Comparison of ENCODE assay signal across 10 cellular contexts in the genomic region with DNA sequence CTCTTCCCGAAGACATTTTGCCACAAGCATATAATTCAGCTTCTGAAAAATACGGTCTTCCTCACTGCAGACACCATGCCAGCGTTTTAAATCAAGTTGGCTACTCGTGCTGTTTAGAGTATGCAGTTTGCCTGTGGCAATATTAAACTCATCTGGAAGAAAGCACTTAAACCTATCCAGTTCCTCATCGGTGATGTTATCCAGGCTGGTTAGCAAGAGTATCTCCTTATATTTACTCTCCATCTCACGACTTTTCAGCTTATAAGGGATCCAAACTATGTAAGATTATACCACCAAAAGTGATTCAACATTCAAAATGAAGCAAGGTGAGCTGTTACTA. TPM values are rescaled to one million over a fixed set of nuclear protein-coding genes. Genes with fewer than 3 reads are reported as not detected.
DNase-seq lines count a peak whose midpoint lies in the region; ATAC-seq and TF ChIP-seq lines count a peak whose summit lies in the region.
"Had no signal": no experiment of that assay in that cellular context is flagged by ENCODE, and none has a peak within 500 bp of the region (broad histone marks: within the 10 kb centered on the region; RNA-seq: fewer than 3 reads in every experiment).

No MANE protein-coding gene starts in this region.

- H3K4me2 ChIP-seq in mammary epithelial cell (ENCODE audit: insufficient read depth, low read depth, low read length): peak overlapping the region; percentile 95

- dilution Hi-C loops in mammary epithelial cell (cut with HindIII; ENCODE audit: low sequenced_read_pairs): no loop called here

- CTCF ChIA-PET in mammary epithelial cell (lab: Charles Lee; ENCODE audit: low non-redundant PET): interaction anchor here (0.5 kb wide), 1 partner anchor 92 kb away, joined by 3 read pairs; no protein-coding TSS in a partner anchor

- H3K36me3 ChIP-seq in HUES48 (ENCODE audit: control insufficient read depth, insufficient read depth, low read length): no peaks in the 10 kb centered on the region
- no peaks in the 10 kb centered on the region for H3K36me3 ChIP-seq in mammary epithelial cell (ENCODE audit: insufficient read depth, low read length)

- H3K9ac ChIP-seq in HUES48 (ENCODE audit: low read depth, low read length) (peak overlapping the region; percentile 52), mammary epithelial cell (ENCODE audit: insufficient read depth, low read length) (peak overlapping the region; percentile 11)

- BruUV-seq in mammary epithelial cell (replicated peaks; lab: Mats Ljungman, UMichigan): TSS peak; percentile 83

- peaks cover 34% of the 10 kb centered on the region for H3K4me1 ChIP-seq in HUES48 (ENCODE audit: control insufficient read depth, insufficient read depth, low read length)
- peaks cover 27% of the 10 kb centered on the region for H3K4me1 ChIP-seq in mammary epithelial cell (ENCODE audit: insufficient read depth, low read length)

- intact Hi-C loops in mammary epithelial cell (cut with micrococcal nuclease): loop anchor here (1.0 kb wide), 2 partner anchors 9 to 72 kb away; a partner anchor contains a TSS

- in situ Hi-C loops in mammary epithelial cell (cut with MboI; ENCODE audit: low sequenced_read_pairs in 2 of 2): no loop called here

- H3K27ac ChIP-seq in HUES48 (ENCODE audit: low read depth, low read length): peak overlapping the region; percentile 98
- H3K27ac ChIP-seq in mammary epithelial cell (ENCODE audit: insufficient read depth, low read depth, low read length): peak overlapping the region; percentile 56
- H3K27ac ChIP-seq: HL-60 had no signal

- H2AFZ ChIP-seq in mammary epithelial cell (ENCODE audit: low read depth, low read length): peak overlapping the region; percentile 92

- 0% methylated on average over 6 of the region's 6 CpGs for WGBS in mammary epithelial cell (ENCODE audit: low coverage, missing lambda C conversion rate)

- no peaks in the 10 kb centered on the region for H4K20me1 ChIP-seq in mammary epithelial cell (ENCODE audit: insufficient read depth, low read length)

- peak overlapping the region; percentile 64 for H3K4me3 ChIP-seq in HUES48 (ENCODE audit: low read depth, low read length)
- peak overlapping the region; percentile 36 to 52 (median 48) for H3K4me3 ChIP-seq in mammary epithelial cell (replicated peaks in 1 of 3; ENCODE audit: insufficient read depth in 1 of 3, low read depth in 2 of 3, low read length in 3 of 3)
- peak overlapping the region; percentile 37; the same call in 1 of the 2 replicates for H3K4me3 ChIP-seq in iPS-18c (ENCODE audit: insufficient read depth, low read depth, low read length)
- peak overlapping the region; percentile 59 for H3K4me3 ChIP-seq in skeletal muscle cell (ENCODE audit: low read depth, low read length)

- no peak for TF ChIP-seq CTCF in mammary epithelial cell (conservative IDR thresholded peaks at IDR 0.05 in 1 of 2, IDR thresholded peaks at IDR 0.05 in 1 of 2; ENCODE audit: extremely low read depth in 1 of 2, insufficient read depth in 1 of 2, low read depth in 1 of 2, low read length in 2 of 2)

- H3K27me3 ChIP-seq in HUES48 (ENCODE audit: control insufficient read depth, insufficient read depth, low read length) (peaks cover 16% of the 10 kb centered on the region), mammary epithelial cell (ENCODE audit: insufficient read depth, low read length) (no peaks in the 10 kb centered on the region)

- H3K9me3 ChIP-seq in HUES48 (ENCODE audit: control insufficient read depth, insufficient read depth, low read length) (no peaks in the 10 kb centered on the region), mammary epithelial cell (replicated peaks; ENCODE audit: insufficient read depth, low read length) (no peaks in the 10 kb centered on the region), iPS-18c (ENCODE audit: control insufficient read depth, insufficient read depth, low read length) (no peaks in the 10 kb centered on the region)

- DNase-seq in mammary epithelial cell (no peak), skeletal muscle cell (ENCODE audit: low read depth) (no peak), H4 (ENCODE audit: low spot score) (no peak)
- no peak for DNase-seq in activated CD8-positive, alpha-beta memory T cell treated with anti-CD3 and anti-CD28 coated beads, Interleukin-2, amount 50 U/mL, for 48 hours
- DNase-seq: DND-41 had no signal

- no peak for ATAC-seq in GM19395 (IDR thresholded peaks at IDR 0.05; ENCODE audit: unreplicated experiment)
- no peak for ATAC-seq in GM19455 (IDR thresholded peaks at IDR 0.05; ENCODE audit: unreplicated experiment)

- no peaks in the 10 kb centered on the region for H3K79me2 ChIP-seq in mammary epithelial cell (ENCODE audit: insufficient read depth, low read length)

RNA-seq across cellular contexts. Expression of a gene that starts 9.7 kb away (rescaled TPM):
- 10 to 100 TPM; 57.0 to 93.4 TPM for total RNA-seq in mammary epithelial cell
- 61.5 TPM for polyA plus RNA-seq in mammary epithelial cell
- 36.7 TPM for polyA minus RNA-seq in mammary epithelial cell
- total RNA-seq in H4 (2014; rRNA removed; shearing (Covaris generic)): 31.8 and 54.0 TPM in 2 replicates
